In genomic region chr13:28429685-28430290, GRCh38 we compare ENCODE assay signal across 1 cellular context.
TF ChIP-seq lines count a peak whose summit lies in the region.

No MANE protein-coding gene starts in this region.

TF ChIP-seq in GM12878, 131 proteins besides CTCF, POLR2A, EP300 and RAD21 (continued from another document and continues in another):
- peak; percentile 82 for TF ChIP-seq ATF2 (IDR thresholded peaks at IDR 0.05; ENCODE audit: low read length)
- TF ChIP-seq REST (IDR thresholded peaks at IDR 0.05; ENCODE audit: low read depth, low read length), result no peak
- peak; percentile 17; the same call in 1 of the 2 replicates for TF ChIP-seq CBFB (IDR thresholded peaks at IDR 0.05; ENCODE audit: low read depth)
- no peak for TF ChIP-seq ZBTB11 (CRISPR knock-in tag; IDR thresholded peaks at IDR 0.05)
- no peak for TF ChIP-seq RCOR1 (conservative IDR thresholded peaks at IDR 0.05; ENCODE audit: low read depth, low read length)
- TF ChIP-seq RB1 (IDR thresholded peaks at IDR 0.05; ENCODE audit: borderline replicate concordance), result no peak
- TF ChIP-seq MTA3 (IDR thresholded peaks at IDR 0.05; ENCODE audit: borderline replicate concordance, low read length), result peak; percentile 61; the same call in 1 of the 2 replicates
- no peak for TF ChIP-seq RFX5 (IDR thresholded peaks at IDR 0.05; ENCODE audit: low read depth, low read length)
- TF ChIP-seq, protein P1, sequence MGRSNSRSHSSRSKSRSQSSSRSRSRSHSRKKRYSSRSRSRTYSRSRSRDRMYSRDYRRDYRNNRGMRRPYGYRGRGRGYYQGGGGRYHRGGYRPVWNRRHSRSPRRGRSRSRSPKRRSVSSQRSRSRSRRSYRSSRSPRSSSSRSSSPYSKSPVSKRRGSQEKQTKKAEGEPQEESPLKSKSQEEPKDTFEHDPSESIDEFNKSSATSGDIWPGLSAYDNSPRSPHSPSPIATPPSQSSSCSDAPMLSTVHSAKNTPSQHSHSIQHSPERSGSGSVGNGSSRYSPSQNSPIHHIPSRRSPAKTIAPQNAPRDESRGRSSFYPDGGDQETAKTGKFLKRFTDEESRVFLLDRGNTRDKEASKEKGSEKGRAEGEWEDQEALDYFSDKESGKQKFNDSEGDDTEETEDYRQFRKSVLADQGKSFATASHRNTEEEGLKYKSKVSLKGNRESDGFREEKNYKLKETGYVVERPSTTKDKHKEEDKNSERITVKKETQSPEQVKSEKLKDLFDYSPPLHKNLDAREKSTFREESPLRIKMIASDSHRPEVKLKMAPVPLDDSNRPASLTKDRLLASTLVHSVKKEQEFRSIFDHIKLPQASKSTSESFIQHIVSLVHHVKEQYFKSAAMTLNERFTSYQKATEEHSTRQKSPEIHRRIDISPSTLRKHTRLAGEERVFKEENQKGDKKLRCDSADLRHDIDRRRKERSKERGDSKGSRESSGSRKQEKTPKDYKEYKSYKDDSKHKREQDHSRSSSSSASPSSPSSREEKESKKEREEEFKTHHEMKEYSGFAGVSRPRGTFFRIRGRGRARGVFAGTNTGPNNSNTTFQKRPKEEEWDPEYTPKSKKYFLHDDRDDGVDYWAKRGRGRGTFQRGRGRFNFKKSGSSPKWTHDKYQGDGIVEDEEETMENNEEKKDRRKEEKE (IDR thresholded peaks at IDR 0.05), result no peak
- TF ChIP-seq RUNX3 (IDR thresholded peaks at IDR 0.05; ENCODE audit: low read length), result peak; percentile 56
- TF ChIP-seq POLR2AphosphoS2 (IDR thresholded peaks at IDR 0.05; ENCODE audit: low read depth, low read length), result no peak
- TF ChIP-seq CUX1 (IDR thresholded peaks at IDR 0.05; ENCODE audit: insufficient replicate concordance, low read depth, low read length), result peak; percentile 95
- peak; percentile 27 for TF ChIP-seq SMC3 (IDR thresholded peaks at IDR 0.05; ENCODE audit: borderline replicate concordance, low read length)
- peak; percentile 20; the same call in 1 of the 2 replicates for TF ChIP-seq BCL11A (IDR thresholded peaks at IDR 0.05; ENCODE audit: low read depth, low read length)
- TF ChIP-seq ZNF217 (IDR thresholded peaks at IDR 0.05), result no peak
- TF ChIP-seq TAF1 (IDR thresholded peaks at IDR 0.05; ENCODE audit: borderline replicate concordance, low read depth, low read length), result no peak; the same call in 1 of the 2 replicates
- TF ChIP-seq MEF2A (IDR thresholded peaks at IDR 0.05; ENCODE audit: insufficient read depth, low read depth, low read length), result 0 out of 2 replicates have a peak, but pooled peaks have one; percentile 10
- TF ChIP-seq NFYA (IDR thresholded peaks at IDR 0.05; ENCODE audit: borderline replicate concordance, low read depth, low read length), result no peak
- TF ChIP-seq SMARCA5 (IDR thresholded peaks at IDR 0.05), result no peak
- no peak for TF ChIP-seq IRF4 (IDR thresholded peaks at IDR 0.05; ENCODE audit: low read depth, low read length)
- TF ChIP-seq TCF3 (IDR thresholded peaks at IDR 0.05; ENCODE audit: borderline replicate concordance, insufficient read depth, low read depth, low read length), result peak; percentile 80; the same call in 1 of the 2 replicates
- TF ChIP-seq BHLHE40 (IDR thresholded peaks at IDR 0.05; ENCODE audit: borderline replicate concordance in 1 of 2, low read depth in 2 of 2, low read length in 1 of 2), result peak; percentile 27 to 50; a peak in 1 of 4 replicates
- TF ChIP-seq MLLT1 (IDR thresholded peaks at IDR 0.05), result 0 out of 2 replicates have a peak, but pooled peaks have one; percentile 40
- TF ChIP-seq PML (IDR thresholded peaks at IDR 0.05; ENCODE audit: low read length), result no peak; the same call in 1 of the 2 replicates
- no peak for TF ChIP-seq TCF7 (IDR thresholded peaks at IDR 0.05; ENCODE audit: borderline replicate concordance)
- peak; percentile 9 for TF ChIP-seq MEF2B (IDR thresholded peaks at IDR 0.05; ENCODE audit: partially characterized antibody, poor library complexity, severe bottlenecking)
- TF ChIP-seq TARDBP (IDR thresholded peaks at IDR 0.05; ENCODE audit: borderline replicate concordance), result no peak
- TF ChIP-seq SIN3A (IDR thresholded peaks at IDR 0.05; ENCODE audit: low read depth, low read length), result no peak
- peak; percentile 70; the same call in 1 of the 2 replicates for TF ChIP-seq GABPA (IDR thresholded peaks at IDR 0.05; ENCODE audit: low read depth)
- TF ChIP-seq, protein P2, sequence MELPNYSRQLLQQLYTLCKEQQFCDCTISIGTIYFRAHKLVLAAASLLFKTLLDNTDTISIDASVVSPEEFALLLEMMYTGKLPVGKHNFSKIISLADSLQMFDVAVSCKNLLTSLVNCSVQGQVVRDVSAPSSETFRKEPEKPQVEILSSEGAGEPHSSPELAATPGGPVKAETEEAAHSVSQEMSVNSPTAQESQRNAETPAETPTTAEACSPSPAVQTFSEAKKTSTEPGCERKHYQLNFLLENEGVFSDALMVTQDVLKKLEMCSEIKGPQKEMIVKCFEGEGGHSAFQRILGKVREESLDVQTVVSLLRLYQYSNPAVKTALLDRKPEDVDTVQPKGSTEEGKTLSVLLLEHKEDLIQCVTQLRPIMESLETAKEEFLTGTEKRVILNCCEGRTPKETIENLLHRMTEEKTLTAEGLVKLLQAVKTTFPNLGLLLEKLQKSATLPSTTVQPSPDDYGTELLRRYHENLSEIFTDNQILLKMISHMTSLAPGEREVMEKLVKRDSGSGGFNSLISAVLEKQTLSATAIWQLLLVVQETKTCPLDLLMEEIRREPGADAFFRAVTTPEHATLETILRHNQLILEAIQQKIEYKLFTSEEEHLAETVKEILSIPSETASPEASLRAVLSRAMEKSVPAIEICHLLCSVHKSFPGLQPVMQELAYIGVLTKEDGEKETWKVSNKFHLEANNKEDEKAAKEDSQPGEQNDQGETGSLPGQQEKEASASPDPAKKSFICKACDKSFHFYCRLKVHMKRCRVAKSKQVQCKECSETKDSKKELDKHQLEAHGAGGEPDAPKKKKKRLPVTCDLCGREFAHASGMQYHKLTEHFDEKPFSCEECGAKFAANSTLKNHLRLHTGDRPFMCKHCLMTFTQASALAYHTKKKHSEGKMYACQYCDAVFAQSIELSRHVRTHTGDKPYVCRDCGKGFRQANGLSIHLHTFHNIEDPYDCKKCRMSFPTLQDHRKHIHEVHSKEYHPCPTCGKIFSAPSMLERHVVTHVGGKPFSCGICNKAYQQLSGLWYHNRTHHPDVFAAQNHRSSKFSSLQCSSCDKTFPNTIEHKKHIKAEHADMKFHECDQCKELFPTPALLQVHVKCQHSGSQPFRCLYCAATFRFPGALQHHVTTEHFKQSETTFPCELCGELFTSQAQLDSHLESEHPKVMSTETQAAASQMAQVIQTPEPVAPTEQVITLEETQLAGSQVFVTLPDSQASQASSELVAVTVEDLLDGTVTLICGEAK (IDR thresholded peaks at IDR 0.05; ENCODE audit: borderline replicate concordance), result no peak; the same call in 1 of the 2 replicates
- no peak for TF ChIP-seq RELA (IDR thresholded peaks at IDR 0.05; ENCODE audit: borderline replicate concordance, partially characterized antibody)
- TF ChIP-seq, protein P3, sequence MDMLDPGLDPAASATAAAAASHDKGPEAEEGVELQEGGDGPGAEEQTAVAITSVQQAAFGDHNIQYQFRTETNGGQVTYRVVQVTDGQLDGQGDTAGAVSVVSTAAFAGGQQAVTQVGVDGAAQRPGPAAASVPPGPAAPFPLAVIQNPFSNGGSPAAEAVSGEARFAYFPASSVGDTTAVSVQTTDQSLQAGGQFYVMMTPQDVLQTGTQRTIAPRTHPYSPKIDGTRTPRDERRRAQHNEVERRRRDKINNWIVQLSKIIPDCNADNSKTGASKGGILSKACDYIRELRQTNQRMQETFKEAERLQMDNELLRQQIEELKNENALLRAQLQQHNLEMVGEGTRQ (IDR thresholded peaks at IDR 0.05; ENCODE audit: borderline replicate concordance, low read depth, low read length), result no peak
